Comparison of ENCODE assay signal across 18 cellular contexts in the genomic region with DNA sequence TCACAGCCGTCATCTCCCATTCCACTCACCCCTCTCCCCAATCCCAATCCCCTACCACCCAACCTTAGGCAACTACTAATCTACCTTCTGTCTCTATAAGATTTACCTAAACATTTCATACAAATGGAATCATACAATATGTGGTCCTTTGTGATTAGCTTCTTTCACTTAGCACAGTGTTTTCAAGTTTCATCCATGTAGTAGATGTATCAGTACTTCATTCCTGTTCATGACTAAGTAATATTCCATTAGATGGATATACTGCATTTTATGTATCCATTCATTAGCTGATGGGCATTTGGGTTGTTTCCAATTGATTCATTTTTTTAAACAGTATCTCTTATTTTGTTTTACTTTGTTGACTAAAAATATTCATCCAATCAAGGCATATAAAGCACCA.
DNase-seq lines count a peak whose midpoint lies in the region; ATAC-seq, FAIRE-seq and TF ChIP-seq lines count a peak whose summit lies in the region.
"Had no signal": no experiment of that assay in that cellular context is flagged by ENCODE, and none has a peak within 500 bp of the region (broad histone marks: within the 10 kb centered on the region; RNA-seq: fewer than 3 reads in every experiment).

No MANE protein-coding gene starts in this region.

- peak overlapping the region; percentile 98 for H3K27ac ChIP-seq in cardiac muscle cell
- no peak overlapping the region for H3K27ac ChIP-seq in left ventricle myocardium inferior (replicated peaks)
- peak overlapping the region; percentile 99 for H3K27ac ChIP-seq in astrocyte (ENCODE audit: low read depth, low read length)
- H3K27ac ChIP-seq in osteoblast (ENCODE audit: low read depth, low read length), result peak overlapping the region; percentile 95
- H3K27ac ChIP-seq: BLaER1 treated with 17β-estradiol and CSF1 and Interleukin-3, amounts not matched to agents 10 nM and 100 nM; HL-60 had no signal

- no peaks in the 10 kb centered on the region for H3K27me3 ChIP-seq in cardiac muscle cell
- H3K27me3 ChIP-seq in left ventricle myocardium inferior (ENCODE audit: low read depth), result no peaks in the 10 kb centered on the region
- H3K27me3 ChIP-seq in astrocyte (ENCODE audit: insufficient read depth, low read length), result no peaks in the 10 kb centered on the region
- H3K27me3 ChIP-seq in osteoblast (ENCODE audit: insufficient read depth, low read length), result no peaks in the 10 kb centered on the region
- H3K27me3 ChIP-seq: BLaER1 treated with 17β-estradiol and CSF1 and Interleukin-3, amounts not matched to agents 10 nM and 100 nM had no signal

- no peak for DNase-seq in cardiac muscle cell (ENCODE audit: low read depth in 1 of 2, low spot score in 1 of 2)
- DNase-seq in left ventricle myocardium inferior, result no peak
- DNase-seq in astrocyte (ENCODE audit: low read depth), result no peak
- DNase-seq in osteoblast (ENCODE audit: insufficient read length, low spot score, missing footprints), result no peak
- no peak for DNase-seq in dermis blood vessel endothelial cell
- DNase-seq in KG1 (lab: John Stamatoyannopoulos, UW), result no peak
- DNase-seq: 8988T; Calu3; CD8-positive, alpha-beta T cell; GOT3; H9 had no signal

- H3K4me1 ChIP-seq in cardiac muscle cell (ENCODE audit: low read depth) (peaks cover 61% of the 10 kb centered on the region), left ventricle myocardium inferior (peaks cover 73% of the 10 kb centered on the region), astrocyte (ENCODE audit: insufficient read depth, low read length) (peaks cover 43% of the 10 kb centered on the region), osteoblast (ENCODE audit: insufficient read depth, low read length) (peaks cover 42% of the 10 kb centered on the region)

- H4K20me1 ChIP-seq in astrocyte (ENCODE audit: insufficient read depth, low read length), result peaks cover 6% of the 10 kb centered on the region
- no peaks in the 10 kb centered on the region for H4K20me1 ChIP-seq in osteoblast (ENCODE audit: insufficient read depth, low read length)
- H4K20me1 ChIP-seq: BLaER1 treated with 17β-estradiol and CSF1 and Interleukin-3, amounts not matched to agents 10 nM and 100 nM had no signal

- H3K4me3 ChIP-seq in cardiac muscle cell, result no peak overlapping the region
- no peak overlapping the region for H3K4me3 ChIP-seq in left ventricle myocardium inferior
- no peak overlapping the region for H3K4me3 ChIP-seq in astrocyte (ENCODE audit: insufficient read depth, low read depth, low read length)
- no peak overlapping the region for H3K4me3 ChIP-seq in osteoblast (ENCODE audit: insufficient read depth, low read length)
- H3K4me3 ChIP-seq: BLaER1 treated with 17β-estradiol and CSF1 and Interleukin-3, amounts not matched to agents 10 nM and 100 nM had no signal

- no peak overlapping the region for H3K9ac ChIP-seq in astrocyte (ENCODE audit: low read length)
- H3K9ac ChIP-seq: BLaER1 treated with 17β-estradiol and CSF1 and Interleukin-3, amounts not matched to agents 10 nM and 100 nM had no signal

- H3K36me3 ChIP-seq in cardiac muscle cell (no peaks in the 10 kb centered on the region), left ventricle myocardium inferior (no peaks in the 10 kb centered on the region), astrocyte (ENCODE audit: insufficient read depth, low read length) (no peaks in the 10 kb centered on the region), osteoblast (ENCODE audit: insufficient read depth, low read length) (no peaks in the 10 kb centered on the region)
- H3K36me3 ChIP-seq: BLaER1 treated with 17β-estradiol and CSF1 and Interleukin-3, amounts not matched to agents 10 nM and 100 nM had no signal

- peak overlapping the region; percentile 99 for H3K27ac Mint-ChIP-seq in astrocyte (ENCODE audit: unreplicated experiment)
- H3K27ac Mint-ChIP-seq: B cell; CD8-positive, alpha-beta T cell; H9 had no signal

- no peak for ATAC-seq in GM18870 (IDR thresholded peaks at IDR 0.05; ENCODE audit: unreplicated experiment)
- ATAC-seq: CD8-positive, alpha-beta T cell had no signal

- no peak overlapping the region for H2AFZ ChIP-seq in astrocyte (ENCODE audit: low read depth, low read length)
- H2AFZ ChIP-seq in osteoblast (ENCODE audit: low read length), result no peak overlapping the region

- no peak overlapping the region for H3K4me2 ChIP-seq in astrocyte (ENCODE audit: low read length)
- no peak overlapping the region for H3K4me2 ChIP-seq in osteoblast (ENCODE audit: insufficient read depth, low read length)
- H3K4me2 ChIP-seq: BLaER1 treated with 17β-estradiol and CSF1 and Interleukin-3, amounts not matched to agents 10 nM and 100 nM had no signal

- no peak overlapping the region for H3K4me3 Mint-ChIP-seq in astrocyte (ENCODE audit: unreplicated experiment)
- H3K4me3 Mint-ChIP-seq: B cell; CD8-positive, alpha-beta T cell; H9 had no signal

- H3K27me3 Mint-ChIP-seq in astrocyte (ENCODE audit: low read depth, unreplicated experiment), result no peaks in the 10 kb centered on the region
- H3K27me3 Mint-ChIP-seq: B cell had no signal

- peaks cover 6% of the 10 kb centered on the region for H3K36me3 Mint-ChIP-seq in astrocyte (ENCODE audit: low read depth, unreplicated experiment)
- H3K36me3 Mint-ChIP-seq: CD8-positive, alpha-beta T cell had no signal

- H3K9me3 ChIP-seq in cardiac muscle cell (ENCODE audit: low read depth) (no peaks in the 10 kb centered on the region), left ventricle myocardium inferior (replicated peaks) (peaks cover 5% of the 10 kb centered on the region), astrocyte (ENCODE audit: insufficient read depth, low read depth, low read length) (no peaks in the 10 kb centered on the region), osteoblast (ENCODE audit: low read depth, low read length) (peaks cover 2% of the 10 kb centered on the region)
- H3K9me3 ChIP-seq: BLaER1 treated with 17β-estradiol and CSF1 and Interleukin-3, amounts not matched to agents 10 nM and 100 nM had no signal

- H3K4me1 Mint-ChIP-seq in astrocyte (ENCODE audit: low read depth, unreplicated experiment), result peaks cover 63% of the 10 kb centered on the region
- H3K4me1 Mint-ChIP-seq: B cell had no signal

- peak; percentile 47 for FAIRE-seq in astrocyte (lab: Jason Lieb, UNC)
- FAIRE-seq: G401.6, GM12892, GM18507 had no signal

- TF ChIP-seq CTCF in cardiac muscle cell (IDR thresholded peaks at IDR 0.05; ENCODE audit: low read depth, low read length), result no peak
- TF ChIP-seq CTCF in left ventricle myocardium inferior (IDR thresholded peaks at IDR 0.05; ENCODE audit: borderline replicate concordance), result no peak
- TF ChIP-seq CTCF in astrocyte (IDR thresholded peaks at IDR 0.05; ENCODE audit: insufficient read depth, low read depth, low read length), result no peak
- TF ChIP-seq CTCF in osteoblast (IDR thresholded peaks at IDR 0.05; ENCODE audit: extremely low read depth, low read depth, low read length), result no peak

- H3K9me3 Mint-ChIP-seq in astrocyte (ENCODE audit: unreplicated experiment), result no peaks in the 10 kb centered on the region

- intact Hi-C loops in left ventricle myocardium inferior (cut with micrococcal nuclease), result loop anchor here (10.0 kb wide), 1 partner anchor 63 kb away; no protein-coding TSS in a partner anchor

- H3K79me2 ChIP-seq in astrocyte (ENCODE audit: insufficient read depth, low read length), result peaks cover 86% of the 10 kb centered on the region
- H3K79me2 ChIP-seq in osteoblast (ENCODE audit: insufficient read depth, low read length), result peaks cover 69% of the 10 kb centered on the region
